In genomic region chr2:102975996-102976636, GRCh38 we compare ENCODE assay signal across 8 cellular contexts.
DNase-seq lines count a peak whose midpoint lies in the region; TF ChIP-seq lines count a peak whose summit lies in the region.

No MANE protein-coding gene starts in this region.

- no peaks in the 10 kb centered on the region for H3K36me3 ChIP-seq in smooth muscle cell (ENCODE audit: low read depth)

- 35% methylated on average over 7 of the region's 7 CpGs for WGBS in smooth muscle cell (ENCODE audit: low lambda C conversion rate)

- H3K4me3 Mint-ChIP-seq in activated CD4-positive, alpha-beta T cell treated with anti-CD3 and anti-CD28 coated beads, Interleukin-2, amount 10 ng/mL, durations not matched to agents 24 days and 14 days, result no peak overlapping the region
- H3K4me3 Mint-ChIP-seq in activated CD4-positive, alpha-beta T cell treated with anti-CD3 and anti-CD28 coated beads, Interleukin-2, amount 10 ng/mL, durations not matched to agents 7 days and 5 days, result no peak overlapping the region
- H3K4me3 Mint-ChIP-seq in glutamatergic neuron (ENCODE audit: unreplicated experiment), result no peak overlapping the region

- H3K9me3 ChIP-seq in smooth muscle cell (replicated peaks; ENCODE audit: low read depth), result no peaks in the 10 kb centered on the region

- no peaks in the 10 kb centered on the region for H3K9me3 Mint-ChIP-seq in activated CD4-positive, alpha-beta T cell treated with anti-CD3 and anti-CD28 coated beads, Interleukin-2, amount 10 ng/mL, durations not matched to agents 24 days and 14 days
- no peaks in the 10 kb centered on the region for H3K9me3 Mint-ChIP-seq in activated CD4-positive, alpha-beta T cell treated with anti-CD3 and anti-CD28 coated beads, Interleukin-2, amount 10 ng/mL, durations not matched to agents 7 days and 5 days
- peaks cover 3% of the 10 kb centered on the region for H3K9me3 Mint-ChIP-seq in glutamatergic neuron (ENCODE audit: unreplicated experiment)

- POLR2A ChIA-PET in activated CD4-positive, alpha-beta T cell treated with anti-CD3 and anti-CD28 coated beads, Interleukin-2, amount 10 ng/mL, durations not matched to agents 7 days and 5 days (lab: Charles Lee), result no interaction called here
- POLR2A ChIA-PET in RWPE1 (lab: Yijun Ruan, JAX; ENCODE audit: low non-redundant PET), result no interaction called here

- H3K27ac Mint-ChIP-seq in activated CD4-positive, alpha-beta T cell treated with anti-CD3 and anti-CD28 coated beads, Interleukin-2, amount 10 ng/mL, durations not matched to agents 24 days and 14 days, result no peak overlapping the region
- H3K27ac Mint-ChIP-seq in activated CD4-positive, alpha-beta T cell treated with anti-CD3 and anti-CD28 coated beads, Interleukin-2, amount 10 ng/mL, durations not matched to agents 7 days and 5 days, result no peak overlapping the region
- H3K27ac Mint-ChIP-seq in glutamatergic neuron (ENCODE audit: unreplicated experiment), result no peak overlapping the region

- H3F3A ChIP-seq in smooth muscle cell (ENCODE audit: low read depth), result no peaks in the 10 kb centered on the region

- peak; percentile 22 for TF ChIP-seq CTCF in HL-60 (IDR thresholded peaks at IDR 0.05; ENCODE audit: insufficient read depth, low read length)
- peak; percentile 63 for TF ChIP-seq CTCF in RWPE1 (conservative IDR thresholded peaks at IDR 0.05; ENCODE audit: low read depth)
- peak; percentile 63 for TF ChIP-seq CTCF in glutamatergic neuron (IDR thresholded peaks at IDR 0.05; ENCODE audit: partially characterized antibody, unreplicated experiment)
- peak; percentile 39 for TF ChIP-seq CTCF in smooth muscle cell (IDR thresholded peaks at IDR 0.05; ENCODE audit: borderline replicate concordance, insufficient read depth, poor library complexity, severe bottlenecking)

- H3K79me2 ChIP-seq in smooth muscle cell (ENCODE audit: low read depth), result no peaks in the 10 kb centered on the region

- CTCF ChIA-PET in activated CD4-positive, alpha-beta T cell treated with anti-CD3 and anti-CD28 coated beads, Interleukin-2, amount 10 ng/mL, durations not matched to agents 7 days and 5 days (lab: Charles Lee), result interaction anchor here (1.5 kb wide), 1 partner anchor 17 kb away, joined by 3 read pairs; no protein-coding TSS in a partner anchor
- CTCF ChIA-PET in RWPE1 (lab: Yijun Ruan, JAX), result interaction anchor here (0.6 to 1.5 kb wide), 9 partner anchors 49 to 1897 kb away, joined by 3 to 5 read pairs (median 3); no protein-coding TSS in a partner anchor

- H3K27me3 Mint-ChIP-seq in activated CD4-positive, alpha-beta T cell treated with anti-CD3 and anti-CD28 coated beads, Interleukin-2, amount 10 ng/mL, durations not matched to agents 24 days and 14 days, result peaks cover 4% of the 10 kb centered on the region
- H3K27me3 Mint-ChIP-seq in activated CD4-positive, alpha-beta T cell treated with anti-CD3 and anti-CD28 coated beads, Interleukin-2, amount 10 ng/mL, durations not matched to agents 7 days and 5 days, result peaks cover 17% of the 10 kb centered on the region
- H3K27me3 Mint-ChIP-seq in glutamatergic neuron (ENCODE audit: unreplicated experiment), result no peaks in the 10 kb centered on the region

- H3K9ac ChIP-seq in smooth muscle cell (ENCODE audit: low read depth), result no peak overlapping the region

- H3K4me3 ChIP-seq in HL-60 (replicated peaks; ENCODE audit: insufficient read depth, low read length) (no peak overlapping the region), smooth muscle cell (no peak overlapping the region)

- H3K4me1 ChIP-seq in smooth muscle cell (ENCODE audit: low read depth), result no peaks in the 10 kb centered on the region

- no peaks in the 10 kb centered on the region for H3K27me3 ChIP-seq in HL-60 (ENCODE audit: insufficient read depth, poor library complexity, severe bottlenecking)
- H3K27me3 ChIP-seq in smooth muscle cell (ENCODE audit: low read depth), result peaks cover 8% of the 10 kb centered on the region

- intact Hi-C loops in activated CD4-positive, alpha-beta T cell treated with anti-CD3 and anti-CD28 coated beads, Interleukin-2, amount 10 ng/mL, durations not matched to agents 24 days and 14 days (cut with micrococcal nuclease), result no loop called here

- H3K4me2 ChIP-seq in smooth muscle cell, result no peak overlapping the region

- H3K27ac ChIP-seq in HL-60 (replicated peaks) (no peak overlapping the region), RWPE1 (no peak overlapping the region), smooth muscle cell (ENCODE audit: low read depth) (no peak overlapping the region)

- H2AFZ ChIP-seq in smooth muscle cell (ENCODE audit: low read depth), result no peak overlapping the region

- no peaks in the 10 kb centered on the region for H3K36me3 Mint-ChIP-seq in activated CD4-positive, alpha-beta T cell treated with anti-CD3 and anti-CD28 coated beads, Interleukin-2, amount 10 ng/mL, durations not matched to agents 24 days and 14 days (ENCODE audit: low read depth)
- no peaks in the 10 kb centered on the region for H3K36me3 Mint-ChIP-seq in activated CD4-positive, alpha-beta T cell treated with anti-CD3 and anti-CD28 coated beads, Interleukin-2, amount 10 ng/mL, durations not matched to agents 7 days and 5 days (ENCODE audit: low read depth)
- H3K36me3 Mint-ChIP-seq in glutamatergic neuron (ENCODE audit: unreplicated experiment), result no peaks in the 10 kb centered on the region

- DNase-seq in activated CD4-positive, alpha-beta T cell treated with anti-CD3 and anti-CD28 coated beads, Interleukin-2, amount 10 ng/mL, durations not matched to agents 24 days and 14 days, result peak; percentile 64
- no peak for DNase-seq in activated CD4-positive, alpha-beta T cell treated with anti-CD3 and anti-CD28 coated beads, Interleukin-2, amount 10 ng/mL, durations not matched to agents 7 days and 5 days
- peak; percentile 1 to 44 for DNase-seq in HL-60 (ENCODE audit: low read depth in 1 of 2, low spot score in 1 of 2)
- DNase-seq in RWPE1 (ENCODE audit: low spot score), result peak; percentile 62
- peak; percentile 65 for DNase-seq in glutamatergic neuron
- no peak for DNase-seq in smooth muscle cell (lab: John Stamatoyannopoulos, UW; ENCODE audit: unreplicated experiment)
- no peak for DNase-seq in activated T-cell treated with anti-CD3 and anti-CD28 coated beads, Interleukin-2, amount 50 U/mL, for 48 hours
- no peak for DNase-seq in T-helper 9 cell

- no peaks in the 10 kb centered on the region for H3K4me1 Mint-ChIP-seq in activated CD4-positive, alpha-beta T cell treated with anti-CD3 and anti-CD28 coated beads, Interleukin-2, amount 10 ng/mL, durations not matched to agents 24 days and 14 days
- H3K4me1 Mint-ChIP-seq in activated CD4-positive, alpha-beta T cell treated with anti-CD3 and anti-CD28 coated beads, Interleukin-2, amount 10 ng/mL, durations not matched to agents 7 days and 5 days, result no peaks in the 10 kb centered on the region
- H3K4me1 Mint-ChIP-seq in glutamatergic neuron (ENCODE audit: low read depth, unreplicated experiment), result peaks cover 26% of the 10 kb centered on the region

- no peaks in the 10 kb centered on the region for H4K20me1 ChIP-seq in smooth muscle cell (ENCODE audit: low read depth)

Comparison
In these comparisons a context has a peak if more than half of its experiments do, and no peak if none do; other contexts are left out.
1. DNase-seq: peak in activated CD4-positive, alpha-beta T cell treated with anti-CD3 and anti-CD28 coated beads, Interleukin-2, amount 10 ng/mL, durations not matched to agents 24 days and 14 days (single experiment), HL-60 (2 of 2), RWPE1 (single experiment) and glutamatergic neuron (single experiment); none in activated CD4-positive, alpha-beta T cell treated with anti-CD3 and anti-CD28 coated beads, Interleukin-2, amount 10 ng/mL, durations not matched to agents 7 days and 5 days (single experiment), smooth muscle cell (single experiment), activated T-cell treated with anti-CD3 and anti-CD28 coated beads, Interleukin-2, amount 50 U/mL, for 48 hours (0 of 2) and T-helper 9 cell (single experiment).
2. Peak in every context shown above with its lines, with median percentiles within 50 percentile points of each other: CTCF ChIP-seq.